In genomic region chr11:128473631-128474030, GRCh38 we compare ENCODE assay signal across 11 cellular contexts.
DNase-seq lines count a peak whose midpoint lies in the region; ATAC-seq, FAIRE-seq and TF ChIP-seq lines count a peak whose summit lies in the region.
"Had no signal": no experiment of that assay in that cellular context is flagged by ENCODE, and none has a peak within 500 bp of the region (broad histone marks: within the 10 kb centered on the region; RNA-seq: fewer than 3 reads in every experiment).

No MANE protein-coding gene starts in this region.

- H3K27me3 ChIP-seq in HepG2 (ENCODE audit: control insufficient read depth in 1 of 2, insufficient read depth in 2 of 2, low read length in 2 of 2) (no peaks in the 10 kb centered on the region; a peak in 1 of 5 replicates), adrenal gland (no peaks in the 10 kb centered on the region)

- TF ChIP-seq EP300 in HepG2 (IDR thresholded peaks at IDR 0.05; ENCODE audit: low read depth in 2 of 2, low read length in 2 of 2) (no peak), HepG2 (CRISPR knock-in tag; IDR thresholded peaks at IDR 0.05; ENCODE audit: borderline replicate concordance) (no peak)

- H3K36me3 ChIP-seq in mucosa of descending colon (ENCODE audit: low read depth): no peaks in the 10 kb centered on the region
- no peaks in the 10 kb centered on the region for H3K36me3 ChIP-seq in HepG2 (replicated peaks in 1 of 2; ENCODE audit: control insufficient read depth in 1 of 2, insufficient read depth in 2 of 2, low read length in 2 of 2)
- H3K36me3 ChIP-seq in adrenal gland (replicated peaks in 1 of 2): peaks cover 0 to 9% of the 10 kb centered on the region in 2 donors

- TF ChIP-seq RAD21 in HepG2 (CRISPR knock-in tag; IDR thresholded peaks at IDR 0.05): no peak

- H3K9me3 ChIP-seq in mucosa of descending colon (no peaks in the 10 kb centered on the region), HepG2 (ENCODE audit: low read length) (no peaks in the 10 kb centered on the region), adrenal gland (replicated peaks in 1 of 3) (no peaks in the 10 kb centered on the region)

- no peaks in the 10 kb centered on the region for H3K79me2 ChIP-seq in HepG2 (ENCODE audit: insufficient read depth, low read length)

- no peak overlapping the region for H3K9ac ChIP-seq in HepG2 (ENCODE audit: insufficient read depth, low read depth, low read length)

- no peak overlapping the region for H2AFZ ChIP-seq in HepG2 (ENCODE audit: low read length)

- H3K27me3 Mint-ChIP-seq in activated CD8-positive, alpha-beta T cell treated with anti-CD3 and anti-CD28 coated beads for 36 hours: no peaks in the 10 kb centered on the region

- no peak for TF ChIP-seq CTCF in activated CD8-positive, alpha-beta T cell treated with anti-CD3 and anti-CD28 coated beads for 36 hours (IDR thresholded peaks at IDR 0.05)
- no peak for TF ChIP-seq CTCF in mucosa of descending colon (IDR thresholded peaks at IDR 0.05)
- no peak for TF ChIP-seq CTCF in HepG2 (CRISPR knock-in tag; IDR thresholded peaks at IDR 0.05)
- TF ChIP-seq CTCF in adrenal gland (IDR thresholded peaks at IDR 0.05): no peak
- TF ChIP-seq CTCF in foreskin fibroblast (IDR thresholded peaks at IDR 0.05; ENCODE audit: low read depth, low read length): no peak

- TF ChIP-seq POLR2A in HepG2 (IDR thresholded peaks at IDR 0.05; ENCODE audit: insufficient read depth in 1 of 2, low read depth in 2 of 2, low read length in 2 of 2) (no peak), adrenal gland (IDR thresholded peaks at IDR 0.05) (no peak)

- no peaks in the 10 kb centered on the region for H4K20me1 ChIP-seq in HepG2 (ENCODE audit: insufficient read depth, low read length)

- H3K4me1 Mint-ChIP-seq in activated CD8-positive, alpha-beta T cell treated with anti-CD3 and anti-CD28 coated beads for 36 hours (ENCODE audit: low read depth): peaks cover 90% of the 10 kb centered on the region

- BruUV-seq in HepG2 (replicated peaks; lab: Mats Ljungman, UMichigan): no TSS peak

- in situ Hi-C loops in HepG2 (cut with HindIII; ENCODE audit: extremely low pct_ligation_motif_present, low pct_unique_long_range_greater_than_20kb): no loop called here

- H3K9me3 Mint-ChIP-seq in activated CD8-positive, alpha-beta T cell treated with anti-CD3 and anti-CD28 coated beads for 36 hours: no peaks in the 10 kb centered on the region

- H3K27ac ChIP-seq in HepG2 (ENCODE audit: extremely low read length, insufficient read depth, low read length) (no peak overlapping the region), adrenal gland (peak overlapping the region in 1 of 5 donors; percentile 13)

- H3K27ac Mint-ChIP-seq in activated CD8-positive, alpha-beta T cell treated with anti-CD3 and anti-CD28 coated beads for 36 hours: peak overlapping the region; percentile 97

- intact Hi-C loops in activated CD8-positive, alpha-beta T cell treated with anti-CD3 and anti-CD28 coated beads for 36 hours (cut with micrococcal nuclease): loop anchor here (2.0 to 5.0 kb wide), 5 partner anchors 34 to 241 kb away; no protein-coding TSS in a partner anchor
- intact Hi-C loops in mucosa of descending colon (cut with DNase I, micrococcal nuclease) (no loop called here), HepG2 (cut with micrococcal nuclease; ENCODE audit: unreplicated experiment) (no loop called here), adrenal gland (cut with DNase I) (no loop called here)

- POLR2A ChIA-PET in activated CD8-positive, alpha-beta T cell treated with anti-CD3 and anti-CD28 coated beads for 36 hours (lab: Charles Lee): interaction anchor here (0.8 to 33.4 kb wide), 16 partner anchors 9 to 230 kb away, joined by 3 to 1082 read pairs (median 5); no protein-coding TSS in a partner anchor
- POLR2A ChIA-PET in HepG2 (lab: Yijun Ruan, JAX): no interaction called here

- CTCF ChIA-PET in activated CD8-positive, alpha-beta T cell treated with anti-CD3 and anti-CD28 coated beads for 36 hours (lab: Charles Lee): interaction anchor here (0.9 to 8.9 kb wide), 14 partner anchors 9 to 358 kb away, joined by 3 to 93 read pairs (median 6); no protein-coding TSS in a partner anchor
- CTCF ChIA-PET in HepG2 (lab: Yijun Ruan, JAX; ENCODE audit: low intra/inter-chr PET ratio, low total read pairs): no interaction called here

- DNase-seq in COLO668 (lab: John Stamatoyannopoulos, UW; ENCODE audit: unreplicated experiment) (peak; percentile 34), mucosa of descending colon (no peak), NCI-H2029 treated with DMSO at 0.1 percent for 48 hours (lab: John Stamatoyannopoulos, UW) (no peak), HepG2 (ENCODE audit: low spot score) (no peak), adrenal gland (no peak), foreskin fibroblast (no peak)
- DNase-seq in activated CD8-positive, alpha-beta T cell treated with anti-CD3 and anti-CD28 coated beads for 36 hours: peak; percentile 71
- DNase-seq: cerebellar nuclear complex, NCI-H345, occipital lobe had no signal

- peak overlapping the region; percentile 77 for H3K4me3 Mint-ChIP-seq in activated CD8-positive, alpha-beta T cell treated with anti-CD3 and anti-CD28 coated beads for 36 hours

- no peak for FAIRE-seq in HepG2 (lab: Jason Lieb, UNC)

- H3K4me3 ChIP-seq in mucosa of descending colon (no peak overlapping the region), HepG2 (replicated peaks in 1 of 3; ENCODE audit: insufficient read depth in 1 of 3, low read depth in 2 of 3, low read length in 3 of 3) (no peak overlapping the region), adrenal gland (no peak overlapping the region), foreskin fibroblast (ENCODE audit: low read depth in 1 of 2, low read length in 2 of 2) (no peak overlapping the region)

- peaks cover 41% of the 10 kb centered on the region for H3K4me1 ChIP-seq in mucosa of descending colon (ENCODE audit: low read depth)
- H3K4me1 ChIP-seq in HepG2 (ENCODE audit: insufficient read depth, low read length): no peaks in the 10 kb centered on the region; the same call in 1 of the 2 replicates
- peaks cover 27 to 41% of the 10 kb centered on the region in 2 donors for H3K4me1 ChIP-seq in adrenal gland (replicated peaks in 1 of 2)

- peaks cover 92% of the 10 kb centered on the region for H3K36me3 Mint-ChIP-seq in activated CD8-positive, alpha-beta T cell treated with anti-CD3 and anti-CD28 coated beads for 36 hours (ENCODE audit: low read depth)

- ATAC-seq in HG02759 (IDR thresholded peaks at IDR 0.05; ENCODE audit: unreplicated experiment) (peak; percentile 16), mucosa of descending colon (peak; percentile 64), HepG2 (no peak)
- ATAC-seq in activated CD8-positive, alpha-beta T cell treated with anti-CD3 and anti-CD28 coated beads for 36 hours: peak; percentile 1

- H3K4me2 ChIP-seq in HepG2 (ENCODE audit: low read depth, low read length): no peak overlapping the region

- 68% methylated on average over 2 of the region's 4 CpGs for WGBS in HepG2 (ENCODE audit: low lambda C conversion rate)
- 80 to 87% (median 81%) methylated on average over 4 of the region's 4 CpGs for WGBS in adrenal gland, 4 donors

TF ChIP-seq in HepG2, 621 proteins besides CTCF, POLR2A, EP300 and RAD21 (continues in another document):
- TF ChIP-seq TOE1 (CRISPR knock-in tag; IDR thresholded peaks at IDR 0.05) (no peak), MXI1 (IDR thresholded peaks at IDR 0.05; ENCODE audit: borderline replicate concordance, low read depth, low read length) (no peak), ZNF138 (CRISPR knock-in tag; IDR thresholded peaks at IDR 0.05; ENCODE audit: low read depth) (no peak), PHF8 (CRISPR knock-in tag; IDR thresholded peaks at IDR 0.05) (no peak), ATF3 (CRISPR knock-in tag; IDR thresholded peaks at IDR 0.05) (no peak), ZNF615 (CRISPR knock-in tag; IDR thresholded peaks at IDR 0.05; ENCODE audit: borderline replicate concordance) (no peak), HCFC1 (IDR thresholded peaks at IDR 0.05; ENCODE audit: low read depth, low read length) (no peak), PHF5A (CRISPR knock-in tag; IDR thresholded peaks at IDR 0.05; ENCODE audit: low read depth, unreplicated experiment) (no peak), NFAT5 (CRISPR knock-in tag; IDR thresholded peaks at IDR 0.05) (no peak)

Comparison
In these comparisons a context has a peak if more than half of its experiments do, and no peak if none do; other contexts are left out.
1. DNase-seq: peak in COLO668 (single experiment) and activated CD8-positive, alpha-beta T cell treated with anti-CD3 and anti-CD28 coated beads for 36 hours (single experiment); none in mucosa of descending colon (0 of 3), NCI-H2029 treated with DMSO at 0.1 percent for 48 hours (single experiment), HepG2 (single experiment), adrenal gland (0 of 7) and foreskin fibroblast (0 of 2).